In the genomic region with DNA sequence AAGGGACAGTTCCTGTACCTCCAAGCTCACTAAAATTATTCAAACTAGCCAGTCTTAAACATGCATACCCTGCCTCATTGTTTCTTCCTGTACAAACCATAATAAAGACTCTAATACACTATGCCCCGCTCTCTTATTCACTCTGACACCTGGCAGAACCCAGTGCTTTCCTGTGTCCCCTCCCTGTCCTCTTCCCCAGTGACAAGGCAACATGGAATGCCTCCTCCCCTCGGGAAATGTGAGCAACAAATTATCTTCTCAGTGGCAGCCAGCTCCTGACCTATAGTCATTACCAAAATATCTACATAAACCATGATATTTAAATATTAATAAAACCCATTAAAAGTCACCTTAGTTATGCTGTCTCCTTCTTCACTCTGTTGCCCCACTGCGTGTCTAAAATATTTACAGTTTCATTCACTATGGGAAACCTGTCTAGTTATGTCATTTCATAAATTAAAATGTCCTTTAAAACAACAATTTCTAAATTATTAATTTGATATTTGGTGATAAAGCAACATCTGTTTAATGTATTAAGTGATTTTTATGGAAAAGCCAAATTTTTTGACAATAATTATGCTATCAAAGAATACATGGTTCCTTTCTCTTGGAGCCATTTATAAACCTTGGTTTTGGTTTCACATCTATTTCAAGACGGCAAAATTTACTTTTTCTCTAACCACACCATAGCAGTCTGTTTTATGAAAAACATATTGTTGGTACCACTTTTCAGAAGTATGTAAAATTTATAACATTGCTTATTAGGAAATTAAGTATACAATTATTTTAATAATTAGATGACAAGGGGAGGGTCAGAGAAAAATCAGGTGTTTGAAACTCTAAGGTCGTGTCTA, we compare ENCODE assay signal across 18 cellular contexts.
DNase-seq lines count a peak whose midpoint lies in the region; ATAC-seq, FAIRE-seq and TF ChIP-seq lines count a peak whose summit lies in the region.
"Had no signal": no experiment of that assay in that cellular context is flagged by ENCODE, and none has a peak within 500 bp of the region (broad histone marks: within the 10 kb centered on the region; RNA-seq: fewer than 3 reads in every experiment).

No MANE protein-coding gene starts in this region.

- CTCF ChIA-PET in GM12878 (lab: Yijun Ruan, JAX): no interaction called here

- no peaks in the 10 kb centered on the region for H3K27me3 Mint-ChIP-seq in HFFc6 (ENCODE audit: insufficient read depth)

- H3K9me3 ChIP-seq in GM12878 (replicated peaks; ENCODE audit: control insufficient read depth, insufficient read depth, low read length): no peaks in the 10 kb centered on the region; the same call in 2 of the 3 replicates
- no peaks in the 10 kb centered on the region for H3K9me3 ChIP-seq in left ventricle myocardium inferior (replicated peaks)
- H3K9me3 ChIP-seq: gastrocnemius medialis had no signal

- TF ChIP-seq EP300 in GM12878 (IDR thresholded peaks at IDR 0.05; ENCODE audit: borderline replicate concordance in 1 of 2, control insufficient read depth in 1 of 2, low read depth in 2 of 2, low read length in 2 of 2): no peak

- WGBS in GM12878 (ENCODE audit: insufficient coverage, insufficient replicate concordance, low lambda C conversion rate, missing lambda C conversion rate): 7% methylated on average over 5 of the region's 5 CpGs

- no peaks in the 10 kb centered on the region for H4K20me1 ChIP-seq in GM12878 (ENCODE audit: control insufficient read depth, insufficient read depth)

- H3K36me3 Mint-ChIP-seq in HFFc6 (ENCODE audit: low read depth): no peaks in the 10 kb centered on the region
- H3K36me3 Mint-ChIP-seq: natural killer cell had no signal

- no peak overlapping the region; the same call in 1 of the 2 replicates for H3K27ac Mint-ChIP-seq in HFFc6
- H3K27ac Mint-ChIP-seq: natural killer cell had no signal

- RAD21 ChIA-PET in GM12878 (lab: Charles Lee; ENCODE audit: unreplicated experiment): no interaction called here

- H2AFZ ChIP-seq in GM12878 (ENCODE audit: control insufficient read depth, low read depth, low read length): peak overlapping the region; percentile 54; the same call in 1 of the 2 replicates

- H3K4me1 Mint-ChIP-seq in HFFc6 (ENCODE audit: low read depth): peaks cover 13% of the 10 kb centered on the region; the same call in 1 of the 2 replicates
- H3K4me1 Mint-ChIP-seq: natural killer cell had no signal

- H3K4me3 ChIP-seq in GM12878: no peak overlapping the region
- no peak overlapping the region for H3K4me3 ChIP-seq in left ventricle myocardium inferior
- H3K4me3 ChIP-seq: gastrocnemius medialis, lung had no signal

- intact Hi-C loops in GM12878 (cut with micrococcal nuclease; ENCODE audit: unreplicated experiment): no loop called here
- intact Hi-C loops in left ventricle myocardium inferior (cut with micrococcal nuclease): no loop called here

- no peak for TF ChIP-seq RAD21 in GM12878 (IDR thresholded peaks at IDR 0.05; ENCODE audit: insufficient read depth, low read depth, low read length)

- DNase-seq in GM12878 (ENCODE audit: low read depth, low spot score) (no peak), HFFc6 (no peak), left ventricle myocardium inferior (no peak), DMS 273 treated with DMSO at 0.1 percent for 48 hours (lab: John Stamatoyannopoulos, UW) (no peak)
- DNase-seq: activated CD8-positive, alpha-beta memory T cell treated with anti-CD3 and anti-CD28 coated beads for 24 hours; activated effector memory CD4-positive, alpha-beta T cell treated with anti-CD3 and anti-CD28 coated beads, Interleukin-2, amount 50 U/mL, for 16 hours; anterior cingulate cortex; DMS79; gastrocnemius medialis; natural killer cell; NCI-H1092 treated with DMSO at 0.1 percent for 48 hours; NCI-H2227 treated with DMSO at 0.1 percent for 48 hours; OCI-M1 had no signal

- TF ChIP-seq CTCF in GM12878 (IDR thresholded peaks at IDR 0.05 in 2 of 3, conservative IDR thresholded peaks at IDR 0.05 in 1 of 3; ENCODE audit: control insufficient read depth in 2 of 3, extremely low read depth in 1 of 3, insufficient read depth in 1 of 3, low read depth in 3 of 3, low read length in 3 of 3): no peak
- no peak for TF ChIP-seq CTCF in HFFc6 (IDR thresholded peaks at IDR 0.05)
- TF ChIP-seq CTCF in left ventricle myocardium inferior (IDR thresholded peaks at IDR 0.05; ENCODE audit: borderline replicate concordance): no peak

- H3K4me1 ChIP-seq in GM12878 (ENCODE audit: control insufficient read depth, insufficient read depth, low read length) (peaks cover 10% of the 10 kb centered on the region), left ventricle myocardium inferior (no peaks in the 10 kb centered on the region)
- H3K4me1 ChIP-seq: gastrocnemius medialis had no signal

- peak overlapping the region; percentile 38 for H3K4me2 ChIP-seq in GM12878 (ENCODE audit: control insufficient read depth, insufficient read depth)

- no peaks in the 10 kb centered on the region for H3K36me3 ChIP-seq in GM12878 (ENCODE audit: control insufficient read depth in 2 of 2, insufficient read depth in 2 of 2, low read length in 1 of 2)
- no peaks in the 10 kb centered on the region for H3K36me3 ChIP-seq in left ventricle myocardium inferior
- H3K36me3 ChIP-seq: gastrocnemius medialis had no signal

- POLR2A ChIA-PET in GM12878 (lab: Charles Lee): no interaction called here

- SMC1A ChIA-PET in GM12878 (lab: Charles Lee; ENCODE audit: uncharacterized antibody, unreplicated experiment): no interaction called here

- peak; percentile 73 for FAIRE-seq in GM12878 (lab: Jason Lieb, UNC)

- H3K4me3 Mint-ChIP-seq in HFFc6: no peak overlapping the region
- H3K4me3 Mint-ChIP-seq: natural killer cell had no signal

- peaks cover 7% of the 10 kb centered on the region for H3K9me3 Mint-ChIP-seq in HFFc6

- no TSS peak for BruUV-seq in GM12878 (replicated peaks; lab: Mats Ljungman, UMichigan)

- H3K27ac ChIP-seq in GM12878 (ENCODE audit: control insufficient read depth, insufficient read depth) (peak overlapping the region; percentile 31; the same call in 1 of the 2 replicates), left ventricle myocardium inferior (replicated peaks) (no peak overlapping the region)
- H3K27ac ChIP-seq: gastrocnemius medialis had no signal

- in situ Hi-C loops in GM12878 (cut with MboI): no loop called here

- no peak overlapping the region for H3K9ac ChIP-seq in GM12878 (ENCODE audit: control insufficient read depth, insufficient read depth, low read length)

- no peak for TF ChIP-seq POLR2A in GM12878 (IDR thresholded peaks at IDR 0.05; ENCODE audit: low read depth, low read length)

- H3K27me3 ChIP-seq in GM12878 (replicated peaks in 1 of 2; ENCODE audit: control insufficient read depth in 2 of 2, insufficient read depth in 2 of 2, low read length in 1 of 2) (no peaks in the 10 kb centered on the region), left ventricle myocardium inferior (ENCODE audit: low read depth) (no peaks in the 10 kb centered on the region)
- H3K27me3 ChIP-seq: gastrocnemius medialis had no signal

- no peaks in the 10 kb centered on the region for H3K79me2 ChIP-seq in GM12878 (ENCODE audit: control insufficient read depth, insufficient read depth, low read length)

- ATAC-seq in GM18868 (IDR thresholded peaks at IDR 0.05; ENCODE audit: unreplicated experiment) (peak; percentile 77), GM21576 (IDR thresholded peaks at IDR 0.05; ENCODE audit: unreplicated experiment) (peak; percentile 76), HG03103 (IDR thresholded peaks at IDR 0.05; ENCODE audit: low read depth, unreplicated experiment) (peak; percentile 62), GM12878 (peak; percentile 85)
- ATAC-seq: gastrocnemius medialis, natural killer cell, SK-N-SH treated with all-trans-retinoic acid at 6 μM for 48 hours had no signal

TF ChIP-seq in GM12878, 131 proteins besides CTCF, POLR2A, EP300 and RAD21:
- TF ChIP-seq RUNX3 (IDR thresholded peaks at IDR 0.05; ENCODE audit: low read length): peak; percentile 49; the same call in 1 of the 2 replicates
- TF ChIP-seq MEF2A (IDR thresholded peaks at IDR 0.05; ENCODE audit: insufficient read depth, low read depth, low read length): peak; percentile 74; the same call in 1 of the 2 replicates
- TF ChIP-seq NRF1 (conservative IDR thresholded peaks at IDR 0.05; ENCODE audit: low read depth, low read length): no peak
- TF ChIP-seq MEF2B (IDR thresholded peaks at IDR 0.05; ENCODE audit: partially characterized antibody, poor library complexity, severe bottlenecking): peak; percentile 67
- no peak for TF ChIP-seq NBN (IDR thresholded peaks at IDR 0.05)
- no peak for TF ChIP-seq LARP7 (IDR thresholded peaks at IDR 0.05)
- 0 out of 2 replicates have a peak, but pooled peaks have one; percentile 16 for TF ChIP-seq NFIC (IDR thresholded peaks at IDR 0.05; ENCODE audit: low read depth, low read length)
TF ChIP-seq in GM12878: peak in this region for 4.
